In the genomic region with DNA sequence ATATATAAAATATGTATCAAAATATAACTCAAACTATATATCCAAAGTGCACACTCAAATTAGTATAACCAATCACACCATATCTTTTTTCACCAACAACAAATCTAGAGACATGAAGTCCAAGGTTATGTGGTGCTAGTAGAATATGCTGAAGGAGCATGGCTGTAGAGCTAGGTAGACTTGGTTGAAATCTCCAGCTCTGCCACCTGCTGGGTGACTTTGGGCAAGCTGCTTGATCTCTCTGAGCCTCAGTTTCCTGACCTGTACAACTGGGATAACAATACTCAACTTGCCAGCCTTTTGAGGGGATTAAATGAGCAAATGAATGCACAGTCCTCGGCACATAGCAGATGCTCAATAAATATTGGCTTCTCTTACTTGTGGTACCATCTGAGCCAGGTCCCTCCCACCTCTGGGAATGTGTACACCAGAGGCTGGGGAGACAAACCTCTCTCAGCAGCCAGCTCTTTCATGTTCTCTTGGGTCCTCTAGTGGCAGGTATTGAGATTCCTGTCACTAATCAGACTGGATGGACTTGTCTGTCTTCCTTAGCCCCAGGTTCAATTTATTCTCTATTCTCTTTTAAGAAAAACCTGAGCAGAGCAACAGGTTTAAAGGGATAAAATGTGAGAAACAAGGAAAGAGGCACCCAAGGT, we compare ENCODE assay signal across 8 cellular contexts.
DNase-seq lines count a peak whose midpoint lies in the region; ATAC-seq, FAIRE-seq and TF ChIP-seq lines count a peak whose summit lies in the region.

No MANE protein-coding gene starts in this region.

- WGBS in tibial nerve, 2 donors = 76 to 84% methylated on average over 1 of the region's 1 CpG

- peaks cover 0 to 23% (median 0%) of the 10 kb centered on the region in 4 donors for H3K4me1 ChIP-seq in tibial nerve

- ATAC-seq in HG03342 (IDR thresholded peaks at IDR 0.05; ENCODE audit: unreplicated experiment) = no peak

- TF ChIP-seq CTCF in fibroblast of mammary gland (conservative IDR thresholded peaks at IDR 0.05; ENCODE audit: control insufficient read depth, insufficient read depth, low read depth, low read length) (peak; percentile 51), tibial nerve (IDR thresholded peaks at IDR 0.05) (no peak)

- no peak for FAIRE-seq in H54 (lab: Jason Lieb, UNC)

- H3K4me3 ChIP-seq in fibroblast of mammary gland (ENCODE audit: control insufficient read depth, low read depth, low read length) (no peak overlapping the region), tibial nerve (no peak overlapping the region)

- DNase-seq in H54 (ENCODE audit: insufficient read length, low spot score) (peak; percentile 66), OCI-M1 (lab: John Stamatoyannopoulos, UW) (peak; percentile 2), fibroblast of mammary gland (ENCODE audit: low read depth) (peak; percentile 67), pulmonary artery endothelial cell (ENCODE audit: low read depth, low spot score) (peak; percentile 26), T-helper 1 cell (no peak), tibial nerve (ENCODE audit: low spot score in 2 of 2) (no peak)
- DNase-seq in stimulated activated CD4-positive, alpha-beta T cell treated with anti-CD3 and anti-CD28 coated beads, Interleukin-1b, Interleukin-23, amount 100 ng/mL, for 48 hours = no peak

- no peaks in the 10 kb centered on the region for H3K27me3 ChIP-seq in tibial nerve

- no peak for TF ChIP-seq EP300 in tibial nerve (IDR thresholded peaks at IDR 0.05)

- TF ChIP-seq POLR2A in H54 (IDR thresholded peaks at IDR 0.05; ENCODE audit: low read depth, low read length) = no peak
- TF ChIP-seq POLR2A in tibial nerve (IDR thresholded peaks at IDR 0.05) = no peak

- no peaks in the 10 kb centered on the region for H3K9me3 ChIP-seq in tibial nerve

- H3K36me3 ChIP-seq in tibial nerve = no peaks in the 10 kb centered on the region

- H3K27ac ChIP-seq in tibial nerve = no peak overlapping the region

Comparison
In these comparisons a context has a peak if more than half of its experiments do, and no peak if none do; other contexts are left out.
1. DNase-seq: peak in H54 (single experiment), OCI-M1 (single experiment), fibroblast of mammary gland (single experiment) and pulmonary artery endothelial cell (single experiment); none in T-helper 1 cell (0 of 5), tibial nerve (0 of 2) and stimulated activated CD4-positive, alpha-beta T cell treated with anti-CD3 and anti-CD28 coated beads, Interleukin-1b, Interleukin-23, amount 100 ng/mL, for 48 hours (single experiment).